Comparison of ENCODE assay signal across 8 cellular contexts in genomic region chr19:48398329-48399235, GRCh38. TPM values are rescaled to one million over a fixed set of nuclear protein-coding genes. Genes with fewer than 3 reads are reported as not detected.
DNase-seq lines count a peak whose midpoint lies in the region; ATAC-seq and TF ChIP-seq lines count a peak whose summit lies in the region.

No MANE protein-coding gene starts in this region.

- peak overlapping the region; percentile 85 for H3K4me2 ChIP-seq in hepatocyte

- H3K4me3 ChIP-seq in AG09309 (ENCODE audit: control insufficient read depth, low read depth, low read length) = peak overlapping the region; percentile 50
- peak overlapping the region in 1 of 4 donors; percentile 52 for H3K4me3 ChIP-seq in adrenal gland
- H3K4me3 ChIP-seq in hepatocyte = peak overlapping the region; percentile 36

- H2AFZ ChIP-seq in hepatocyte = peak overlapping the region; percentile 78

- no peak for DNase-seq in AG09309 (ENCODE audit: low read depth)
- peak; percentile 79 for DNase-seq in M059J (ENCODE audit: low read depth)
- peak; percentile 71 to 90 (median 83) for DNase-seq in T-cell
- DNase-seq in adrenal gland = peak; percentile 54 to 74 (median 62)
- peak; percentile 90 for DNase-seq in hepatocyte (ENCODE audit: low spot score)
- DNase-seq in smooth muscle cell of the brain vasculature (ENCODE audit: low read depth, low spot score) = peak; percentile 71

- CTCF ChIA-PET in T-cell (lab: Charles Lee) = no interaction called here

- H3K9me3 ChIP-seq in adrenal gland (replicated peaks in 1 of 3) (no peaks in the 10 kb centered on the region), hepatocyte (ENCODE audit: low read depth) (no peaks in the 10 kb centered on the region)

- peaks cover 36 to 44% (median 43%) of the 10 kb centered on the region in 3 donors for H3K4me1 Mint-ChIP-seq in T-cell

- ATAC-seq in T-cell (replicated peaks in 1 of 4) (peak; percentile 73 to 84 (median 79)), HG03354 (IDR thresholded peaks at IDR 0.05; ENCODE audit: poor library complexity, severe bottlenecking, unreplicated experiment) (no peak)

- WGBS in adrenal gland, 4 donors = 5 to 24% (median 14%) methylated on average over 21 to 109 of the region's 109 CpGs
- WGBS in hepatocyte (ENCODE audit: low lambda C conversion rate, missing lambda C conversion rate) = 11% methylated on average over 57 of the region's 109 CpGs

- peaks cover 0 to 6% (median 0%) of the 10 kb centered on the region in 3 donors for H3K9me3 Mint-ChIP-seq in T-cell

- H3K9me2 ChIP-seq in hepatocyte (replicated peaks; ENCODE audit: insufficient read depth) = no peaks in the 10 kb centered on the region

- H3K27ac ChIP-seq in adrenal gland (peak overlapping the region in 1 of 5 donors; percentile 68), hepatocyte (peak overlapping the region; percentile 52)

- H3K36me3 ChIP-seq in adrenal gland (replicated peaks in 1 of 2) = no peaks in the 10 kb centered on the region
- no peaks in the 10 kb centered on the region for H3K36me3 ChIP-seq in hepatocyte (replicated peaks; ENCODE audit: insufficient read depth, low read depth)

- POLR2A ChIA-PET in T-cell (lab: Charles Lee) = no interaction called here

- TF ChIP-seq CTCF in AG09309 (IDR thresholded peaks at IDR 0.05; ENCODE audit: control insufficient read depth, insufficient read depth, low read depth, low read length, missing control alignments) (no peak), adrenal gland (IDR thresholded peaks at IDR 0.05) (no peak), hepatocyte (IDR thresholded peaks at IDR 0.05; ENCODE audit: poor library complexity) (no peak)

- H3K27me3 ChIP-seq in adrenal gland (peaks cover 35% of the 10 kb centered on the region), hepatocyte (peaks cover 42% of the 10 kb centered on the region)

- intact Hi-C loops in adrenal gland (cut with DNase I) = loop anchor here in 1 of 2 donors (10.0 kb wide), 1 partner anchor 46 kb away; the partner anchor contains the start of gene GRWD1

- H3K4me1 ChIP-seq in adrenal gland (replicated peaks in 1 of 2) (peaks cover 0 to 6% of the 10 kb centered on the region in 2 donors), hepatocyte (ENCODE audit: insufficient read depth) (peaks cover 33% of the 10 kb centered on the region)

- H3K27ac Mint-ChIP-seq in T-cell = peak overlapping the region; percentile 43 to 79

- TF ChIP-seq POLR2A in GM19099 (IDR thresholded peaks at IDR 0.05; ENCODE audit: extremely low read depth, insufficient read length, low read depth) (peak; percentile 73), adrenal gland (IDR thresholded peaks at IDR 0.05) (no peak)

- H3K79me2 ChIP-seq in hepatocyte = no peaks in the 10 kb centered on the region

- H3K4me3 Mint-ChIP-seq in T-cell = peak overlapping the region; percentile 80 to 97 (median 87)

- H3K27me3 Mint-ChIP-seq in T-cell = peaks cover 27 to 35% of the 10 kb centered on the region in 2 donors

- no peaks in the 10 kb centered on the region for H3K36me3 Mint-ChIP-seq in T-cell

- H4K20me1 ChIP-seq in hepatocyte (ENCODE audit: insufficient read depth, poor library complexity, severe bottlenecking) = no peaks in the 10 kb centered on the region

RNA-seq across cellular contexts. Expression of gene GRIN2D, which starts 5.1 kb away (rescaled TPM):
- 0.42 and 1.2 TPM in 2 replicates for total RNA-seq in M059J (2014; rRNA removed; shearing (Covaris generic))
- total RNA-seq in T-cell (under 1 TPM in 4 of 5 donors, not detected in 1; 0.13 to 0.23 (median 0.16) TPM), adrenal gland (1 to 10 TPM in 3 of 8 donors, under 1 TPM in 5; 0.12 to 1.8 (median 0.77) TPM), hepatocyte (0.40 and 1.00 TPM in 2 replicates)
- polyA plus RNA-seq in adrenal gland (1 to 10 TPM in 1 of 3 donors, under 1 TPM in 2; 0.11 to 1.0 (median 0.64) TPM), hepatocyte (2.1 and 2.7 TPM in 2 replicates)

RNA-seq across cellular contexts. Expression of gene KDELR1, which starts 7.2 kb away (rescaled TPM):
- total RNA-seq in M059J (2014; rRNA removed; shearing (Covaris generic)) = 236 and 247 TPM in 2 replicates
- total RNA-seq in T-cell = 10 to 100 TPM; 40.9 to 55.9 (median 47.5) TPM
- 100 to 1,000 TPM in 7 of 8 donors, 10 to 100 TPM in 1; 67.2 to 201 (median 170) TPM for total RNA-seq in adrenal gland
- 100 to 1,000 TPM; 110 to 146 (median 126) TPM for polyA plus RNA-seq in adrenal gland
- total RNA-seq in hepatocyte = 164 and 179 TPM in 2 replicates
- 278 and 288 TPM in 2 replicates for polyA plus RNA-seq in hepatocyte

RNA-seq across cellular contexts. Expression of gene SYNGR4, which starts 34.4 kb away (rescaled TPM):
- 0.42 TPM in 1 of 2 replicates, not detected in the other for total RNA-seq in M059J (2014; rRNA removed; shearing (Covaris generic))
- total RNA-seq in T-cell = not detected
- total RNA-seq in adrenal gland = not detected
- polyA plus RNA-seq in adrenal gland = under 1 TPM in 1 of 3 donors, not detected in 2; 0.13 TPM
- total RNA-seq in hepatocyte = not detected in 2 replicates
- polyA plus RNA-seq in hepatocyte = 0.51 and 1.3 TPM in 2 replicates

RNA-seq across cellular contexts. Expression of gene TMEM143, which starts 34.8 kb away (rescaled TPM):
- total RNA-seq in M059J (2014; rRNA removed; shearing (Covaris generic)) = 2.3 and 3.3 TPM in 2 replicates
- total RNA-seq in T-cell = 10 to 100 TPM; 14.5 to 33.5 (median 29.0) TPM
- total RNA-seq in adrenal gland = 10 to 100 TPM in 6 of 8 donors, 1 to 10 TPM in 2; 3.3 to 26.3 (median 12.7) TPM
- polyA plus RNA-seq in adrenal gland = 10 to 100 TPM in 2 of 3 donors, 1 to 10 TPM in 1; 9.6 to 26.5 (median 20.1) TPM
- total RNA-seq in hepatocyte = 5.3 and 5.9 TPM in 2 replicates
- polyA plus RNA-seq in hepatocyte = 11.2 and 20.8 TPM in 2 replicates

RNA-seq across cellular contexts. Expression of gene GRWD1, which starts 47.2 kb away (rescaled TPM):
- total RNA-seq in M059J (2014; rRNA removed; shearing (Covaris generic)) = 41.3 and 49.9 TPM in 2 replicates
- 10 to 100 TPM; 29.7 to 55.2 (median 42.6) TPM for total RNA-seq in T-cell
- total RNA-seq in adrenal gland = 10 to 100 TPM in 7 of 8 donors, 1 to 10 TPM in 1; 8.5 to 48.4 (median 28.2) TPM
- polyA plus RNA-seq in adrenal gland = 10 to 100 TPM in 1 of 3 donors, 1 to 10 TPM in 2; 6.6 to 15.7 (median 7.5) TPM
- 25.2 and 25.9 TPM in 2 replicates for total RNA-seq in hepatocyte
- polyA plus RNA-seq in hepatocyte = 33.1 and 36.6 TPM in 2 replicates
